ENCODE assay signal across 2 cellular contexts in genomic region chr3:197292083-197293042, GRCh38.
A peak's percentile ranks its signal among the peaks of the same experiment; 100 is the strongest.
TF ChIP-seq lines count a peak whose summit lies in the region.

No MANE protein-coding gene starts in this region.

TF ChIP-seq in K562, 482 proteins besides CTCF, POLR2A, EP300 and RAD21 (continues in another document):
- TF ChIP-seq SOX6 (IDR thresholded peaks at IDR 0.05) (no peak), E2F5 (CRISPR knock-in tag; IDR thresholded peaks at IDR 0.05) (no peak), POLR3A (IDR thresholded peaks at IDR 0.05; ENCODE audit: borderline replicate concordance, extremely low read depth, insufficient read depth, insufficient read length) (no peak), ZNF445 (CRISPR knock-in tag; IDR thresholded peaks at IDR 0.05; ENCODE audit: low read depth) (no peak), RBM14 (IDR thresholded peaks at IDR 0.05; ENCODE audit: borderline replicate concordance, insufficient read depth, low read depth, low read length) (no peak), ZNF707 (CRISPR knock-in tag; conservative IDR thresholded peaks at IDR 0.05) (no peak), RBFOX2 (IDR thresholded peaks at IDR 0.05; ENCODE audit: low read depth, low read length) (0 out of 2 replicates have a peak, but pooled peaks have one; percentile 23), BHLHE40 (IDR thresholded peaks at IDR 0.05; ENCODE audit: low read length) (no peak), ZNF212 (CRISPR knock-in tag; IDR thresholded peaks at IDR 0.05) (no peak), TFE3 (CRISPR knock-in tag; IDR thresholded peaks at IDR 0.05) (peak; percentile 63; the same call in 1 of the 2 replicates), PURB (CRISPR knock-in tag; IDR thresholded peaks at IDR 0.05; ENCODE audit: low read depth) (no peak), CHD4 (IDR thresholded peaks at IDR 0.05; ENCODE audit: insufficient read depth, insufficient replicate concordance, low read depth, low read length, poor library complexity, severe bottlenecking) (no peak), HMGXB4 (CRISPR knock-in tag; IDR thresholded peaks at IDR 0.05) (no peak), PTBP1 (IDR thresholded peaks at IDR 0.05; ENCODE audit: low read depth, low read length) (no peak), ZNF717 (CRISPR knock-in tag; IDR thresholded peaks at IDR 0.05) (no peak), MTA1 (IDR thresholded peaks at IDR 0.05; ENCODE audit: borderline replicate concordance) (no peak), TAF1 (IDR thresholded peaks at IDR 0.05; ENCODE audit: control insufficient read depth, extremely low read depth, insufficient read depth, low read length, severe bottlenecking) (no peak), RFX7 (CRISPR knock-in tag; IDR thresholded peaks at IDR 0.05) (no peak), ZFP91 (CRISPR knock-in tag; IDR thresholded peaks at IDR 0.05) (no peak), ZNF134 (CRISPR knock-in tag; conservative IDR thresholded peaks at IDR 0.05) (no peak), GATA2 (CRISPR knock-in tag; IDR thresholded peaks at IDR 0.05) (no peak), CC2D1A (IDR thresholded peaks at IDR 0.05) (no peak), ZC3H11A (IDR thresholded peaks at IDR 0.05; ENCODE audit: low read depth, low read length) (no peak), SLC30A9 (CRISPR knock-in tag; IDR thresholded peaks at IDR 0.05) (no peak), FOXM1 (IDR thresholded peaks at IDR 0.05; ENCODE audit: low read depth) (no peak), FOXM1 (CRISPR knock-in tag; IDR thresholded peaks at IDR 0.05; ENCODE audit: low read depth) (no peak), ARHGAP35 (IDR thresholded peaks at IDR 0.05; ENCODE audit: partially characterized antibody) (no peak), CEBPG (CRISPR knock-in tag; IDR thresholded peaks at IDR 0.05) (no peak), CEBPG (tag; conservative IDR thresholded peaks at IDR 0.05 in 1 of 2, IDR thresholded peaks at IDR 0.05 in 1 of 2) (0 out of 4 replicates have a peak, but pooled peaks of 1 of the 2 experiments have one; percentile 22), PTRF (tag; IDR thresholded peaks at IDR 0.05) (no peak), TBL1XR1 (IDR thresholded peaks at IDR 0.05; ENCODE audit: low read length in 2 of 2) (no peak), ZNF146 (CRISPR knock-in tag; IDR thresholded peaks at IDR 0.05; ENCODE audit: unreplicated experiment) (peak; percentile 55), XRCC5 (IDR thresholded peaks at IDR 0.05; ENCODE audit: low read depth, low read length) (no peak), RB1 (IDR thresholded peaks at IDR 0.05; ENCODE audit: low read depth) (no peak)

TF ChIP-seq in HepG2, 621 proteins besides CTCF, POLR2A, EP300 and RAD21 (continues in another document):
- TF ChIP-seq RFX5 (IDR thresholded peaks at IDR 0.05; ENCODE audit: low read depth, low read length) (no peak), KMT2B (CRISPR knock-in tag; IDR thresholded peaks at IDR 0.05) (0 out of 2 replicates have a peak, but pooled peaks have one; percentile 33), ZBTB2 (CRISPR knock-in tag; IDR thresholded peaks at IDR 0.05; ENCODE audit: low read depth) (no peak), ZNF770 (CRISPR knock-in tag; IDR thresholded peaks at IDR 0.05) (no peak), IRF9 (CRISPR knock-in tag; IDR thresholded peaks at IDR 0.05; ENCODE audit: borderline replicate concordance) (no peak), MTERF4 (CRISPR knock-in tag; IDR thresholded peaks at IDR 0.05) (no peak), HOXA7 (CRISPR knock-in tag; IDR thresholded peaks at IDR 0.05) (no peak), PRMT3 (CRISPR knock-in tag; IDR thresholded peaks at IDR 0.05; ENCODE audit: borderline replicate concordance, low read depth) (no peak), CCDC6 (CRISPR knock-in tag; IDR thresholded peaks at IDR 0.05) (no peak), ZNF75D (CRISPR knock-in tag; IDR thresholded peaks at IDR 0.05; ENCODE audit: borderline replicate concordance) (no peak), ZNF598 (CRISPR knock-in tag; IDR thresholded peaks at IDR 0.05; ENCODE audit: borderline replicate concordance) (no peak), KDM4B (CRISPR knock-in tag; IDR thresholded peaks at IDR 0.05) (no peak), ZNF3 (CRISPR knock-in tag; IDR thresholded peaks at IDR 0.05) (peak; percentile 90), DNMT3B (CRISPR knock-in tag; conservative IDR thresholded peaks at IDR 0.05) (no peak), FOSL2 (CRISPR knock-in tag; IDR thresholded peaks at IDR 0.05) (no peak), CEBPB (IDR thresholded peaks at IDR 0.05; ENCODE audit: borderline replicate concordance, low read depth, low read length) (peak; percentile 47; the same call in 1 of the 2 replicates), PCBP1 (IDR thresholded peaks at IDR 0.05; ENCODE audit: borderline replicate concordance, low read depth, low read length) (no peak), ZBTB43 (CRISPR knock-in tag; conservative IDR thresholded peaks at IDR 0.05) (0 out of 2 replicates have a peak, but pooled peaks have one; percentile 37), ZNF691 (CRISPR knock-in tag; IDR thresholded peaks at IDR 0.05; ENCODE audit: borderline replicate concordance, low read depth) (no peak), ZBTB25 (CRISPR knock-in tag; IDR thresholded peaks at IDR 0.05) (no peak), ZNF430 (CRISPR knock-in tag; IDR thresholded peaks at IDR 0.05) (no peak), ZNF414 (CRISPR knock-in tag; IDR thresholded peaks at IDR 0.05) (no peak), ZKSCAN1 (IDR thresholded peaks at IDR 0.05; ENCODE audit: low read length) (no peak), MEIS1 (CRISPR knock-in tag; IDR thresholded peaks at IDR 0.05; ENCODE audit: borderline replicate concordance) (no peak), TP53 (CRISPR knock-in tag; conservative IDR thresholded peaks at IDR 0.05) (no peak), ELF4 (CRISPR knock-in tag; IDR thresholded peaks at IDR 0.05; ENCODE audit: borderline replicate concordance) (no peak), ESRRA (CRISPR knock-in tag; IDR thresholded peaks at IDR 0.05; ENCODE audit: low read depth) (no peak), ZKSCAN8 (CRISPR knock-in tag; IDR thresholded peaks at IDR 0.05; ENCODE audit: borderline replicate concordance) (no peak), ZNF329 (CRISPR knock-in tag; IDR thresholded peaks at IDR 0.05; ENCODE audit: low read depth) (no peak), ZNF543 (CRISPR knock-in tag; IDR thresholded peaks at IDR 0.05) (no peak), ZFX (CRISPR knock-in tag; IDR thresholded peaks at IDR 0.05; ENCODE audit: low read depth) (no peak), SAFB2 (CRISPR knock-in tag; IDR thresholded peaks at IDR 0.05; ENCODE audit: borderline replicate concordance, low read depth) (no peak), MTA1 (CRISPR knock-in tag; IDR thresholded peaks at IDR 0.05; ENCODE audit: borderline replicate concordance) (no peak), GATAD2A (CRISPR knock-in tag; IDR thresholded peaks at IDR 0.05) (peak; percentile 28; the same call in 1 of the 2 replicates), ZEB1 (IDR thresholded peaks at IDR 0.05; ENCODE audit: insufficient replicate concordance, low read depth) (no peak), PRDM15 (CRISPR knock-in tag; IDR thresholded peaks at IDR 0.05) (no peak), TEAD3 (CRISPR knock-in tag; optimal IDR thresholded peaks at IDR 0.05; ENCODE audit: borderline replicate concordance) (peak; percentile 20), ZNF777 (CRISPR knock-in tag; IDR thresholded peaks at IDR 0.05) (no peak), RBFOX2 (IDR thresholded peaks at IDR 0.05; ENCODE audit: low read depth, low read length) (0 out of 2 replicates have a peak, but pooled peaks have one; percentile 21), MBNL3 (CRISPR knock-in tag; conservative IDR thresholded peaks at IDR 0.05) (no peak)
